Comparison of ENCODE assay signal across 20 cellular contexts in genomic region chr15:74369084-74369745, GRCh38. TPM values are rescaled to one million over a fixed set of nuclear protein-coding genes. Genes with fewer than 3 reads are reported as not detected.
DNase-seq lines count a peak whose midpoint lies in the region; ATAC-seq, FAIRE-seq and TF ChIP-seq lines count a peak whose summit lies in the region.
"Had no signal": no experiment of that assay in that cellular context is flagged by ENCODE, and none has a peak within 500 bp of the region (broad histone marks: within the 10 kb centered on the region; RNA-seq: fewer than 3 reads in every experiment).

No MANE protein-coding gene starts in this region.

- H3K4me2 ChIP-seq in K562 (ENCODE audit: insufficient read depth, low read length) (peak overlapping the region; percentile 53), osteoblast (ENCODE audit: insufficient read depth, low read length) (no peak overlapping the region)

- peak overlapping the region; percentile 65 for H2AFZ ChIP-seq in K562 (ENCODE audit: low read depth, low read length)
- H2AFZ ChIP-seq in osteoblast (ENCODE audit: low read length): peak overlapping the region; percentile 57

- intact Hi-C loops in K562 (cut with micrococcal nuclease): no loop called here

- CTCF ChIA-PET in K562 (lab: Yijun Ruan, JAX; ENCODE audit: low intra/inter-chr PET ratio): interaction anchor here (0.6 kb wide), 1 partner anchor 31 kb away, joined by 3 read pairs; no protein-coding TSS in a partner anchor

- H3K4me3 ChIP-seq in H7 (ENCODE audit: insufficient read depth, low read depth, low read length) (no peak overlapping the region), K562 (no peak overlapping the region), osteoblast (ENCODE audit: insufficient read depth, low read length) (no peak overlapping the region)
- H3K4me3 ChIP-seq: Peyer's patch had no signal

- ATAC-seq in K562: no peak
- ATAC-seq: CD8-positive, alpha-beta T cell; HCT116 had no signal

- H3K36me3 ChIP-seq in H7 (replicated peaks; ENCODE audit: control insufficient read depth, insufficient read depth, low read length): no peaks in the 10 kb centered on the region
- no peaks in the 10 kb centered on the region for H3K36me3 ChIP-seq in K562 (ENCODE audit: control insufficient read depth, insufficient read depth, low read length)
- H3K36me3 ChIP-seq in osteoblast (ENCODE audit: insufficient read depth, low read length): no peaks in the 10 kb centered on the region
- H3K36me3 ChIP-seq: BE2C, Peyer's patch had no signal

- no peak for TF ChIP-seq RAD21 in K562 (CRISPR knock-in tag; conservative IDR thresholded peaks at IDR 0.05 in 1 of 2, IDR thresholded peaks at IDR 0.05 in 1 of 2)

- H3K79me2 ChIP-seq in K562 (ENCODE audit: control insufficient read depth, insufficient read depth, low read length): no peaks in the 10 kb centered on the region
- no peaks in the 10 kb centered on the region for H3K79me2 ChIP-seq in osteoblast (ENCODE audit: insufficient read depth, low read length)

- TF ChIP-seq CTCF in K562 (IDR thresholded peaks at IDR 0.05 in 2 of 3, conservative IDR thresholded peaks at IDR 0.05 in 1 of 3; ENCODE audit: insufficient read depth in 2 of 3, low read depth in 1 of 3, low read length in 3 of 3) (no peak), osteoblast (IDR thresholded peaks at IDR 0.05; ENCODE audit: extremely low read depth, low read depth, low read length) (no peak)

- no peak overlapping the region for H3K27ac ChIP-seq in K562 (ENCODE audit: extremely low read depth, low read depth, low read length)
- H3K27ac ChIP-seq in osteoblast (ENCODE audit: low read depth, low read length): peak overlapping the region; percentile 15
- H3K27ac ChIP-seq: Peyer's patch had no signal

- BruUV-seq in K562 (replicated peaks; lab: Mats Ljungman, UMichigan): no TSS peak

- in situ Hi-C loops in K562 (cut with MboI): no loop called here

- no peak for TF ChIP-seq POLR2A in K562 (conservative IDR thresholded peaks at IDR 0.05)

- POLR2A ChIA-PET in K562 (lab: Yijun Ruan, JAX): interaction anchor here (0.6 to 0.9 kb wide), 3 partner anchors 9 to 410 kb away, joined by 3 to 5 read pairs (median 3); no protein-coding TSS in a partner anchor

- peak; percentile 13 for DNase-seq in H7
- DNase-seq in RPMI7951 (ENCODE audit: low read depth): peak; percentile 37
- DNase-seq in K562 (ENCODE audit: extremely low read depth in 1 of 4, low spot score in 3 of 4): peak in 2 of 4 experiments; percentile 31 to 37
- DNase-seq in osteoblast (ENCODE audit: insufficient read length, low spot score, missing footprints): no peak
- DNase-seq in T-helper 1 cell: no peak
- no peak for DNase-seq in AG20443 (ENCODE audit: low spot score)
- no peak for DNase-seq in SK-N-DZ (ENCODE audit: low spot score)
- no peak for DNase-seq in HT-29 (ENCODE audit: low spot score)
- DNase-seq: BE2C; CD8-positive, alpha-beta T cell; DND-41; GDM1; KG1; NCI-H1105; NCI-H1694 treated with DMSO at 0.1 percent for 48 hours; NCI-H446; SHP77 had no signal

- no peaks in the 10 kb centered on the region for H3K9me1 ChIP-seq in K562 (ENCODE audit: control insufficient read depth, insufficient read depth, low read length)

- peaks cover 4% of the 10 kb centered on the region; the same call in 1 of the 2 replicates for H3K27me3 ChIP-seq in H7 (ENCODE audit: control insufficient read depth, insufficient read depth, low read length)
- peaks cover 14 to 18% of the 10 kb centered on the region in 2 experiments; a peak in 3 of 5 replicates for H3K27me3 ChIP-seq in K562 (ENCODE audit: control insufficient read depth in 2 of 2, insufficient read depth in 2 of 2, low read length in 2 of 2)
- H3K27me3 ChIP-seq in osteoblast (ENCODE audit: insufficient read depth, low read length): no peaks in the 10 kb centered on the region
- H3K27me3 ChIP-seq: BE2C, Peyer's patch had no signal

- WGBS in K562 (ENCODE audit: insufficient coverage, low coverage, missing lambda C conversion rate): 4% methylated on average over 10 of the region's 10 CpGs

- no peaks in the 10 kb centered on the region for H3K9me3 ChIP-seq in K562 (replicated peaks; ENCODE audit: control insufficient read depth, insufficient read depth, low read depth, low read length)
- H3K9me3 ChIP-seq in osteoblast (ENCODE audit: low read depth, low read length): no peaks in the 10 kb centered on the region
- H3K9me3 ChIP-seq: BE2C, Peyer's patch had no signal

- H3K4me1 ChIP-seq in K562 (replicated peaks in 1 of 2; ENCODE audit: control insufficient read depth in 2 of 2, insufficient read depth in 2 of 2, low read length in 2 of 2): peaks cover 18 to 23% of the 10 kb centered on the region in 2 experiments
- peaks cover 18% of the 10 kb centered on the region for H3K4me1 ChIP-seq in osteoblast (ENCODE audit: insufficient read depth, low read length)

- peak; percentile 65 for FAIRE-seq in K562 (lab: Jason Lieb, UNC)
- FAIRE-seq: D721Med had no signal

- TF ChIP-seq EP300 in K562 (IDR thresholded peaks at IDR 0.05; ENCODE audit: low read length): no peak

- H3K9ac ChIP-seq in K562 (ENCODE audit: insufficient read depth in 1 of 2, low read depth in 2 of 2, low read length in 2 of 2): no peak overlapping the region

- no peaks in the 10 kb centered on the region for H4K20me1 ChIP-seq in K562 (replicated peaks; ENCODE audit: control insufficient read depth, insufficient read depth, low read length)
- no peaks in the 10 kb centered on the region for H4K20me1 ChIP-seq in osteoblast (ENCODE audit: insufficient read depth, low read length)

TF ChIP-seq in K562, 482 proteins besides CTCF, POLR2A, EP300 and RAD21 (continues in another document):
- no peak for TF ChIP-seq NCOA1 (IDR thresholded peaks at IDR 0.05; ENCODE audit: low read depth)
- TF ChIP-seq CTBP1 (IDR thresholded peaks at IDR 0.05; ENCODE audit: borderline replicate concordance): peak; percentile 87
- TF ChIP-seq RAD51 (IDR thresholded peaks at IDR 0.05; ENCODE audit: borderline replicate concordance, low read depth): no peak
- TF ChIP-seq JUND (IDR thresholded peaks at IDR 0.05; ENCODE audit: borderline replicate concordance, low read depth, low read length): peak; percentile 57; the same call in 1 of the 2 replicates
- peak; percentile 58; the same call in 2 of the 3 replicates for TF ChIP-seq JUND (tag; IDR thresholded peaks at IDR 0.05; ENCODE audit: borderline replicate concordance, low read depth, low read length)
- no peak for TF ChIP-seq HNRNPLL (IDR thresholded peaks at IDR 0.05; ENCODE audit: low read depth, low read length, poor library complexity, severe bottlenecking)
- no peak for TF ChIP-seq ZNF398 (CRISPR knock-in tag; IDR thresholded peaks at IDR 0.05)

RNA-seq across cellular contexts. Expression of gene CYP11A1, which starts 1.8 kb away (rescaled TPM):
- total RNA-seq in H7 (2014; rRNA removed; shearing (Covaris generic)): 5.2 and 5.6 TPM in 2 replicates
- not detected in 2 replicates for total RNA-seq in RPMI7951 (2014; rRNA removed; shearing (Covaris generic))
- 0.21 TPM in 1 of 2 replicates, not detected in the other for total RNA-seq in K562 (2011; cell fraction: chromatin; rRNA removed; ENCODE audit: low replicate concordance)
- total RNA-seq in K562 (2011; cell fraction: nucleolus; rRNA removed): not detected in 2 replicates
- not detected in 2 replicates for total RNA-seq in K562 (2011; cell fraction: nucleoplasm; rRNA removed)
- total RNA-seq in K562 (2014; rRNA removed) (0.12 TPM in 1 of 2 replicates, not detected in the other), K562 (2014; rRNA removed; fragmentation: Illumina TruSeq; extraction: Trizol) (not detected in 2 replicates), K562 (2015; rRNA removed; fragmentation: Illumina TruSeq; extraction: Trizol) (not detected in 2 replicates), K562 (2021) (0.16 and 0.25 TPM in 2 replicates), osteoblast (1.4 and 2.1 TPM in 2 replicates)
- polyA plus RNA-seq in K562 (2011; rRNA removed) (0.23 and 0.24 TPM in 2 replicates), K562 (2014; fragmentation: Illumina TruSeq; extraction: Trizol) (0.06 TPM in 1 of 2 replicates, not detected in the other), K562 (2014; fragmentation: Nextera tagmentation; extraction: Ambion mirVana) (under 1 TPM; 0.06 to 0.10 TPM), K562 (2014; rRNA removed) (not detected in 2 replicates)
- 0.07 and 0.37 TPM in 2 replicates for polyA plus RNA-seq in K562 (2011; cell fraction: cytosol; rRNA removed)
- polyA plus RNA-seq in K562 (2011; cell fraction: nucleus; rRNA removed): 0.08 and 0.61 TPM in 2 replicates
- 0.22 and 1.5 TPM in 2 replicates for polyA plus RNA-seq in K562 (2012)
- polyA minus RNA-seq in K562 (2011; rRNA and poly(A)+ RNA removed): 0.35 TPM in 1 of 2 replicates, not detected in the other
- 0.38 TPM in 1 of 2 replicates, not detected in the other for polyA minus RNA-seq in K562 (2011; cell fraction: cytosol; rRNA and poly(A)+ RNA removed)
- polyA minus RNA-seq in K562 (2011; cell fraction: nucleus; rRNA and poly(A)+ RNA removed): not detected in 2 replicates
- polyA plus RNA-seq in SK-N-DZ (2014; cell fraction: cytosol; rRNA removed): not detected in 2 replicates
- not detected in 2 replicates for polyA plus RNA-seq in SK-N-DZ (2014; cell fraction: nucleus; rRNA removed)
- not detected in 2 replicates for total RNA-seq in HT-29 (2014; rRNA removed; shearing (Covaris generic))
- total RNA-seq: CD8-positive, alpha-beta T cell had no signal

Comparison
In these comparisons a context has a peak if more than half of its experiments do, and no peak if none do; other contexts are left out.
1. DNase-seq: peak in H7 (single experiment) and RPMI7951 (single experiment); none in osteoblast (single experiment), T-helper 1 cell (0 of 5), AG20443 (single experiment), SK-N-DZ (single experiment) and HT-29 (single experiment).